In genomic region chr11:68997995-68998348, GRCh38 we compare ENCODE assay signal across 1 cellular context.
TF ChIP-seq lines count a peak whose summit lies in the region.

No MANE protein-coding gene starts in this region.

TF ChIP-seq in IMR-90, 13 proteins besides CTCF, POLR2A, EP300 and RAD21 (continued from another document):
- TF ChIP-seq MAFK (IDR thresholded peaks at IDR 0.05; ENCODE audit: low read depth, low read length) (no peak), FOS (IDR thresholded peaks at IDR 0.05; ENCODE audit: low read depth, low read length) (no peak), RFX5 (IDR thresholded peaks at IDR 0.05; ENCODE audit: low read depth, low read length) (no peak), CEBPB (IDR thresholded peaks at IDR 0.05; ENCODE audit: low read depth, low read length) (no peak), SMC3 (IDR thresholded peaks at IDR 0.05; ENCODE audit: low read depth, low read length) (no peak)
